Comparison of ENCODE assay signal across 1 cellular context in the genomic region with DNA sequence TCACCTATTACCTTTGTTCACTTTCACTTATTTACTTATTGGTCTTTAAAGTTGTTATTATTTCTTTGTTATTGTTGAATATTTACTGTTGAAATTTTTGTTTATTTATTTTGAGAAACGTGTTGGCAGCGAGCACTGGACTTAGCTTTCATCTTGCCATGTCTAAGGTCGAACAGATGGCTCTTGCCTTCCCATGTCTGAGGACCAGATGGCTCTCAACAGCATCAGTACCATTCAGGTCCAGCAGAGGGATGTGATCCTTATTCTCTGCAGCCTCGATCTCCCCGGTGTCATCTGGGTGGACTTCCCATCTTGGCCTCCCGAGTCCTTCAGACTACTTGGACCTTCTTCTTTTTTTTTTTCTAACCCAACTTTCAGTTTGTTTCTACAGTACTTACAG.
TF ChIP-seq lines count a peak whose summit lies in the region.

No MANE protein-coding gene starts in this region.

TF ChIP-seq in HepG2, 621 proteins besides CTCF, POLR2A, EP300 and RAD21 (continued from another document):
- TF ChIP-seq HBP1 (CRISPR knock-in tag; IDR thresholded peaks at IDR 0.05; ENCODE audit: low read depth) = no peak
